ENCODE assay signal across 5 cellular contexts in the genomic region with DNA sequence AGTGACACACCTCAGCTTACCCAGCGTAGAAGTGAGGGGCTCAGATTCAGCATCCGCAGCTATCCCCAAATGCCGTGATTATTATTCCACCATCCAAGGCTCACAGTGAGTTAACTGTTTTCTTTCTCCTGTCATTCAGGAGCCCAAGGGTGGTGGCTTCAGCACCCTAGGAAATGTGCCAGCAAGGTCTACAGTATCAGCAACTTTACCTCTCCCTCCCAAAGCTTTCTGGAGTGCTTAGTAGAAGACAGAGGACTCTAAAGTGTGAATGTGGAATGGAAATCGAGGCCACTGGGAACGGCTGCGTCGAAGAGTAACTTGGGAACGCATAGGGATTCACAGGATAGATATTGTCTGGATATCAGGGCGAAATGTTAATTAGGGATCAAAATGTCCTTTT.
DNase-seq lines count a peak whose midpoint lies in the region; ATAC-seq and TF ChIP-seq lines count a peak whose summit lies in the region.
"Not testable (repeated sequence)": the region's sequence is repeated elsewhere in the genome, so short reads cannot be mapped to it uniquely, and the experiment has no call there.

No MANE protein-coding gene starts in this region.

- not testable (repeated sequence) for H3K4me3 Mint-ChIP-seq in natural killer cell treated with Interleukin-12 subunit alpha and Interleukin-12 subunit beta and Interleukin-15 and Interleukin-18, amount 100 ng/mL, for 72 hours

- not testable (repeated sequence) for H3K4me1 Mint-ChIP-seq in natural killer cell treated with Interleukin-12 subunit alpha and Interleukin-12 subunit beta and Interleukin-15 and Interleukin-18, amount 100 ng/mL, for 72 hours (ENCODE audit: low read depth in 2 of 2)

- not testable (repeated sequence) for H3K36me3 Mint-ChIP-seq in natural killer cell treated with Interleukin-12 subunit alpha and Interleukin-12 subunit beta and Interleukin-15 and Interleukin-18, amount 100 ng/mL, for 72 hours

- ATAC-seq in natural killer cell treated with Interleukin-12 subunit alpha and Interleukin-12 subunit beta and Interleukin-15 and Interleukin-18, amount 100 ng/mL, for 72 hours: not testable (repeated sequence)

- DNase-seq in ecto neural progenitor cell (ENCODE audit: low spot score): peak; percentile 10
- DNase-seq in cardiac septum (ENCODE audit: low spot score): peak; percentile 72
- DNase-seq in natural killer cell treated with Interleukin-12 subunit alpha and Interleukin-12 subunit beta and Interleukin-15 and Interleukin-18, amount 100 ng/mL, for 72 hours (ENCODE audit: low spot score): peak; percentile 53
- DNase-seq in posterior vena cava (ENCODE audit: low spot score): peak; percentile 66
- peak; percentile 70 to 96 for DNase-seq in vagina (ENCODE audit: extremely low spot score in 2 of 2)

- TF ChIP-seq POLR2A in vagina (IDR thresholded peaks at IDR 0.05): not testable (repeated sequence)

- not testable (repeated sequence) for H3K27ac Mint-ChIP-seq in natural killer cell treated with Interleukin-12 subunit alpha and Interleukin-12 subunit beta and Interleukin-15 and Interleukin-18, amount 100 ng/mL, for 72 hours

- not testable (repeated sequence) for H3K27me3 ChIP-seq in vagina

- H3K4me3 ChIP-seq in vagina: not testable (repeated sequence)

- H3K36me3 ChIP-seq in vagina: not testable (repeated sequence)

- not testable (repeated sequence) for H3K27me3 Mint-ChIP-seq in natural killer cell treated with Interleukin-12 subunit alpha and Interleukin-12 subunit beta and Interleukin-15 and Interleukin-18, amount 100 ng/mL, for 72 hours

- intact Hi-C loops in cardiac septum (cut with DNase I); posterior vena cava (cut with DNase I); vagina (cut with DNase I): not testable (repeated sequence)

- not testable (repeated sequence) for H3K4me1 ChIP-seq in vagina

- H3K9me3 ChIP-seq in vagina: not testable (repeated sequence)

- TF ChIP-seq CTCF in vagina (IDR thresholded peaks at IDR 0.05): not testable (repeated sequence)

- H3K9me3 Mint-ChIP-seq in natural killer cell treated with Interleukin-12 subunit alpha and Interleukin-12 subunit beta and Interleukin-15 and Interleukin-18, amount 100 ng/mL, for 72 hours: not testable (repeated sequence)

- not testable (repeated sequence) for H3K27ac ChIP-seq in vagina

Comparison
In these comparisons a context has a peak if more than half of its experiments do, and no peak if none do; other contexts are left out.
1. DNase-seq: peak in every context shown above with its lines; median percentile 83 in vagina; 72 in cardiac septum; 66 in posterior vena cava; 53 in natural killer cell treated with Interleukin-12 subunit alpha and Interleukin-12 subunit beta and Interleukin-15 and Interleukin-18, amount 100 ng/mL, for 72 hours; 10 in ecto neural progenitor cell.